In the genomic region with DNA sequence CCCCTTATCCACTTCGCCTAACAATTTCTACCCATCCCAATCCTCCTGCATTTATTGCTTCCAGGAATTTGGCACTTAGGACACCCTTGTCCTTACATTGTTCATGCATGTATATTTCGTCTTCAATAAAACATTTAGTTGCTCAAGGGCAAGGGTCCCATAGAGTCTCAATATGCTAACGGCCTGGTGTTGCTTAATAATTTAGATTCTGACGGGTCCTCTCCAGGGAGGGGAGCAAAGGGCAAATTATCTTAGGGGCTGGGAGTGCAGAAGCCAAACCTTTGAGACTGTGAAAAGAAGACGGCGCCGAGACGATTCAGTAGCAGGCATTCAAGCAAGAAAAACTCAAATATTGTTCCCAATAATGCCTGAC, we compare ENCODE assay signal across 8 cellular contexts. TPM values are rescaled to one million over a fixed set of nuclear protein-coding genes. Genes with fewer than 3 reads are reported as not detected.
DNase-seq lines count a peak whose midpoint lies in the region; ATAC-seq, FAIRE-seq and TF ChIP-seq lines count a peak whose summit lies in the region.

No MANE protein-coding gene starts in this region.

- H3K27me3 ChIP-seq in transverse colon = peaks cover 3% of the 10 kb centered on the region

- peaks cover 7% of the 10 kb centered on the region for H3K4me1 Mint-ChIP-seq in activated naive CD4-positive, alpha-beta T cell treated with anti-CD3 and anti-CD28 coated beads, Interleukin-2, amount 50 U/mL, for 24 hours
- peaks cover 5% of the 10 kb centered on the region for H3K4me1 Mint-ChIP-seq in activated T-helper 17 cell treated with anti-CD3 and anti-CD28 coated beads, Interleukin-2, amount 50 U/mL, for 72 hours

- TF ChIP-seq EP300 in transverse colon (IDR thresholded peaks at IDR 0.05; ENCODE audit: low read depth) = no peak

- H3K4me3 Mint-ChIP-seq in activated naive CD4-positive, alpha-beta T cell treated with anti-CD3 and anti-CD28 coated beads, Interleukin-2, amount 50 U/mL, for 24 hours = peak overlapping the region; percentile 75
- peak overlapping the region; percentile 79 for H3K4me3 Mint-ChIP-seq in activated T-helper 17 cell treated with anti-CD3 and anti-CD28 coated beads, Interleukin-2, amount 50 U/mL, for 72 hours

- H3K9me3 ChIP-seq in kidney (ENCODE audit: control insufficient read depth in 1 of 2, low read length in 2 of 2) (no peaks in the 10 kb centered on the region), transverse colon (no peaks in the 10 kb centered on the region)

- no peaks in the 10 kb centered on the region for H3K36me3 Mint-ChIP-seq in activated naive CD4-positive, alpha-beta T cell treated with anti-CD3 and anti-CD28 coated beads, Interleukin-2, amount 50 U/mL, for 24 hours
- no peaks in the 10 kb centered on the region for H3K36me3 Mint-ChIP-seq in activated naive CD4-positive, alpha-beta T cell treated with anti-CD3 and anti-CD28 coated beads, Interleukin-2, amount 50 U/mL, for 72 hours
- H3K36me3 Mint-ChIP-seq in activated T-helper 17 cell treated with anti-CD3 and anti-CD28 coated beads, Interleukin-2, amount 50 U/mL, for 72 hours (ENCODE audit: low read depth) = no peaks in the 10 kb centered on the region

- FAIRE-seq in kidney (lab: Jason Lieb, UNC) = no peak

- 45 to 56% methylated on average over 2 to 8 of the region's 8 CpGs for WGBS in transverse colon (ENCODE audit: low coverage in 1 of 2), 2 donors

- H3K27me3 Mint-ChIP-seq in activated naive CD4-positive, alpha-beta T cell treated with anti-CD3 and anti-CD28 coated beads, Interleukin-2, amount 50 U/mL, for 24 hours = peaks cover 21% of the 10 kb centered on the region
- H3K27me3 Mint-ChIP-seq in activated T-helper 17 cell treated with anti-CD3 and anti-CD28 coated beads, Interleukin-2, amount 50 U/mL, for 72 hours = peaks cover 13% of the 10 kb centered on the region

- DNase-seq in activated naive CD4-positive, alpha-beta T cell treated with anti-CD3 and anti-CD28 coated beads, Interleukin-2, amount 50 U/mL, for 72 hours (ENCODE audit: low spot score in 2 of 2) = no peak
- DNase-seq in kidney = no peak
- DNase-seq in transverse colon = no peak
- no peak for DNase-seq in activated gamma-delta T cell (lab: John Stamatoyannopoulos, UW)
- DNase-seq in NCI-H146 treated with DMSO at 0.1 percent for 48 hours (lab: John Stamatoyannopoulos, UW; ENCODE audit: unreplicated experiment) = no peak

- H3K36me3 ChIP-seq in kidney (ENCODE audit: control insufficient read depth in 1 of 2, insufficient read depth in 2 of 2, low read length in 2 of 2) = no peaks in the 10 kb centered on the region
- H3K36me3 ChIP-seq in transverse colon = no peaks in the 10 kb centered on the region

- no peak overlapping the region for H3K9ac ChIP-seq in kidney (ENCODE audit: low read length in 2 of 2)

- H3K4me1 ChIP-seq in kidney (ENCODE audit: control insufficient read depth in 1 of 2, insufficient read depth in 1 of 2, low read depth in 1 of 2, low read length in 2 of 2) (peaks cover 0 to 7% of the 10 kb centered on the region in 2 donors), transverse colon (peaks cover 0 to 13% (median 7%) of the 10 kb centered on the region in 4 donors)

- H3K4me3 ChIP-seq in kidney (ENCODE audit: low read length in 2 of 2) (peak overlapping the region; percentile 66 to 77), transverse colon (peak overlapping the region in 3 of 4 donors; percentile 35 to 60 (median 41))

- H3K27ac Mint-ChIP-seq in activated naive CD4-positive, alpha-beta T cell treated with anti-CD3 and anti-CD28 coated beads, Interleukin-2, amount 50 U/mL, for 24 hours = no peak overlapping the region
- H3K27ac Mint-ChIP-seq in activated naive CD4-positive, alpha-beta T cell treated with anti-CD3 and anti-CD28 coated beads, Interleukin-2, amount 50 U/mL, for 72 hours = peak overlapping the region in 1 of 2 donors; percentile 7
- no peak overlapping the region for H3K27ac Mint-ChIP-seq in activated T-helper 17 cell treated with anti-CD3 and anti-CD28 coated beads, Interleukin-2, amount 50 U/mL, for 72 hours

- TF ChIP-seq POLR2A in transverse colon (IDR thresholded peaks at IDR 0.05) = no peak

- TF ChIP-seq CTCF in kidney (IDR thresholded peaks at IDR 0.05; ENCODE audit: borderline replicate concordance, extremely low read depth, insufficient read depth) (no peak), transverse colon (IDR thresholded peaks at IDR 0.05) (no peak)

- ATAC-seq in activated naive CD4-positive, alpha-beta T cell treated with anti-CD3 and anti-CD28 coated beads, Interleukin-2, amount 50 U/mL, for 72 hours = no peak
- no peak for ATAC-seq in activated T-helper 17 cell treated with anti-CD3 and anti-CD28 coated beads, Interleukin-2, amount 50 U/mL, for 72 hours (replicated peaks)
- no peak for ATAC-seq in GM18861 (IDR thresholded peaks at IDR 0.05; ENCODE audit: unreplicated experiment)

- no peak overlapping the region for H3K27ac ChIP-seq in kidney (ENCODE audit: low read depth in 2 of 2, low read length in 2 of 2)
- H3K27ac ChIP-seq in transverse colon = no peak overlapping the region

- no peaks in the 10 kb centered on the region for H3K9me3 Mint-ChIP-seq in activated naive CD4-positive, alpha-beta T cell treated with anti-CD3 and anti-CD28 coated beads, Interleukin-2, amount 50 U/mL, for 24 hours
- no peaks in the 10 kb centered on the region for H3K9me3 Mint-ChIP-seq in activated naive CD4-positive, alpha-beta T cell treated with anti-CD3 and anti-CD28 coated beads, Interleukin-2, amount 50 U/mL, for 72 hours
- no peaks in the 10 kb centered on the region for H3K9me3 Mint-ChIP-seq in activated T-helper 17 cell treated with anti-CD3 and anti-CD28 coated beads, Interleukin-2, amount 50 U/mL, for 72 hours

- intact Hi-C loops in kidney (cut with DNase I) = no loop called here
- intact Hi-C loops in transverse colon (cut with DNase I; ENCODE audit: low total_unique reads) = no loop called here

- in situ Hi-C loops in transverse colon (cut with MboI; ENCODE audit: low pct_ligation_motif_present in 1 of 4, low pct_unique_long_range_greater_than_20kb in 1 of 4, low sequenced_read_pairs in 3 of 4) = no loop called here

RNA-seq across cellular contexts. Expression of gene CR1L, which starts 0.5 kb away (rescaled TPM):
- total RNA-seq in activated naive CD4-positive, alpha-beta T cell treated with anti-CD3 and anti-CD28 coated beads, Interleukin-2, amount 50 U/mL, for 72 hours = 1 to 10 TPM in 1 of 2 donors, not detected in 1; 1.4 TPM
- under 1 TPM in 1 of 2 donors, not detected in 1; 0.32 TPM for total RNA-seq in activated T-helper 17 cell treated with anti-CD3 and anti-CD28 coated beads, Interleukin-2, amount 50 U/mL, for 72 hours
- 0.44 TPM for total RNA-seq in kidney
- 1.4 TPM for polyA plus RNA-seq in kidney (ENCODE audit: insufficient read depth, low read depth, low replicate concordance)
- not detected for total RNA-seq in transverse colon
